Comparison of ENCODE assay signal across 32 cellular contexts in genomic region chr13:34048652-34049051, GRCh38.
"Had no signal": no experiment of that assay in that cellular context is flagged by ENCODE, and none has a peak within 500 bp of the region (broad histone marks: within the 10 kb centered on the region; RNA-seq: fewer than 3 reads in every experiment).

No MANE protein-coding gene starts in this region.

- H3K36me3 ChIP-seq: SJCRH30 had no signal

- H3K9me3 Mint-ChIP-seq: activated CD4-positive, alpha-beta T cell treated with anti-CD3 and anti-CD28 coated beads, Interleukin-2, amount 10 ng/mL, durations not matched to agents 24 days and 14 days had no signal

- FAIRE-seq: astrocyte, RCC 7860, TTC549 had no signal

- H3K4me3 Mint-ChIP-seq: activated CD4-positive, alpha-beta T cell treated with anti-CD3 and anti-CD28 coated beads, Interleukin-2, amount 10 ng/mL, durations not matched to agents 24 days and 14 days; activated CD8-positive, alpha-beta T cell treated with anti-CD3 and anti-CD28 coated beads for 36 hours; activated naive CD8-positive, alpha-beta T cell treated with anti-CD3 and anti-CD28 coated beads, Interleukin-2, amount 10 ng/mL, durations not matched to agents 7 days and 5 days; activated T-helper 1 cell treated with anti-CD3 and anti-CD28 coated beads, Interleukin-12 subunit alpha, Interleukin-12 subunit beta, Interleukin-2, Interleukin-4 antibody, amounts not matched to agents 30 ng/mL and 10 ng/mL and 1 ng/mL, durations not matched to agents 14 hours and 24 hours and 36 hours; T-helper 1 cell treated with Interleukin-12 subunit alpha and Interleukin-12 subunit beta and Interleukin-4 antibody, amounts not matched to agents 30 μg/mL and 1 μg/mL, for 36 hours; T-helper 2 cell treated with Interferon-gamma antibody and Interleukin-4, amounts not matched to agents 5 μg/mL and 100 μg/mL, for 36 hours had no signal

- H3K27ac Mint-ChIP-seq: activated CD4-positive, alpha-beta T cell treated with anti-CD3 and anti-CD28 coated beads, Interleukin-2, amount 10 ng/mL, durations not matched to agents 24 days and 14 days; activated CD8-positive, alpha-beta T cell treated with anti-CD3 and anti-CD28 coated beads for 36 hours; activated naive CD8-positive, alpha-beta T cell treated with anti-CD3 and anti-CD28 coated beads, Interleukin-2, amount 10 ng/mL, durations not matched to agents 7 days and 5 days; activated T-helper 1 cell treated with anti-CD3 and anti-CD28 coated beads, Interleukin-12 subunit alpha, Interleukin-12 subunit beta, Interleukin-2, Interleukin-4 antibody, amounts not matched to agents 30 ng/mL and 10 ng/mL and 1 ng/mL, durations not matched to agents 14 hours and 24 hours and 36 hours; T-helper 1 cell treated with Interleukin-12 subunit alpha and Interleukin-12 subunit beta and Interleukin-4 antibody, amounts not matched to agents 30 μg/mL and 1 μg/mL, for 36 hours; T-helper 2 cell treated with Interferon-gamma antibody and Interleukin-4, amounts not matched to agents 5 μg/mL and 100 μg/mL, for 36 hours had no signal

- H3K27me3 Mint-ChIP-seq: activated CD4-positive, alpha-beta T cell treated with anti-CD3 and anti-CD28 coated beads, Interleukin-2, amount 10 ng/mL, durations not matched to agents 24 days and 14 days; activated CD8-positive, alpha-beta T cell treated with anti-CD3 and anti-CD28 coated beads for 36 hours; activated naive CD8-positive, alpha-beta T cell treated with anti-CD3 and anti-CD28 coated beads, Interleukin-2, amount 10 ng/mL, durations not matched to agents 7 days and 5 days had no signal

- H3K4me3 ChIP-seq: body of pancreas, PC-9, SJCRH30, SK-N-MC had no signal

- H3K9me3 ChIP-seq: body of pancreas had no signal

- H3K27ac ChIP-seq: body of pancreas, KMS-11, PC-9, SJCRH30, SK-N-MC had no signal

- H3K27me3 ChIP-seq: body of pancreas, SJCRH30 had no signal

- H3K4me1 Mint-ChIP-seq: activated CD4-positive, alpha-beta T cell treated with anti-CD3 and anti-CD28 coated beads, Interleukin-2, amount 10 ng/mL, durations not matched to agents 24 days and 14 days; activated naive CD8-positive, alpha-beta T cell treated with anti-CD3 and anti-CD28 coated beads, Interleukin-2, amount 10 ng/mL, durations not matched to agents 7 days and 5 days had no signal

- H3K4me1 ChIP-seq: body of pancreas had no signal

- DNase-seq: activated CD4-positive, alpha-beta T cell treated with anti-CD3 and anti-CD28 coated beads, Interleukin-2, amount 10 ng/mL, durations not matched to agents 24 days and 14 days; activated CD4-positive, alpha-beta T cell treated with anti-CD3 and anti-CD28 coated beads, Interleukin-2, amount 50 U/mL, for 4 hours; activated CD8-positive, alpha-beta T cell treated with anti-CD3 and anti-CD28 coated beads for 36 hours; activated effector memory CD4-positive, alpha-beta T cell treated with anti-CD3 and anti-CD28 coated beads, Interleukin-2, amount 50 U/mL, for 16 hours; activated naive CD4-positive, alpha-beta T cell; activated naive CD4-positive, alpha-beta T cell treated with anti-CD3 and anti-CD28 coated beads, Interleukin-2, amount 50 U/mL, for 16 hours; activated naive CD8-positive, alpha-beta T cell treated with anti-CD3 and anti-CD28 coated beads, Interleukin-2, amount 10 ng/mL, durations not matched to agents 7 days and 5 days; activated T-cell treated with anti-CD3 and anti-CD28 coated beads, Interleukin-2, amount 50 U/mL, for 1 hour; body of pancreas; central memory CD4-positive, alpha-beta T cell; NCI-H1092 treated with DMSO at 0.1 percent for 48 hours; NCI-H1417; NCI-H146; NCI-H187; NCI-H2029 treated with DMSO at 0.1 percent for 48 hours; NCI-H2107; NCI-H2171; NCI-H510A; NCI-H526; NCI-H748 treated with DMSO at 0.1 percent for 48 hours; NK-92 treated with Interleukin-12 subunit alpha and Interleukin-12 subunit beta, amount 100 ng/mL, for 24 hours; PC-9; SHP77; SJCRH30 had no signal

- H3K36me3 Mint-ChIP-seq: activated naive CD8-positive, alpha-beta T cell treated with anti-CD3 and anti-CD28 coated beads, Interleukin-2, amount 10 ng/mL, durations not matched to agents 7 days and 5 days had no signal

- ATAC-seq: activated CD8-positive, alpha-beta T cell treated with anti-CD3 and anti-CD28 coated beads for 36 hours; body of pancreas had no signal
